In the genomic region with DNA sequence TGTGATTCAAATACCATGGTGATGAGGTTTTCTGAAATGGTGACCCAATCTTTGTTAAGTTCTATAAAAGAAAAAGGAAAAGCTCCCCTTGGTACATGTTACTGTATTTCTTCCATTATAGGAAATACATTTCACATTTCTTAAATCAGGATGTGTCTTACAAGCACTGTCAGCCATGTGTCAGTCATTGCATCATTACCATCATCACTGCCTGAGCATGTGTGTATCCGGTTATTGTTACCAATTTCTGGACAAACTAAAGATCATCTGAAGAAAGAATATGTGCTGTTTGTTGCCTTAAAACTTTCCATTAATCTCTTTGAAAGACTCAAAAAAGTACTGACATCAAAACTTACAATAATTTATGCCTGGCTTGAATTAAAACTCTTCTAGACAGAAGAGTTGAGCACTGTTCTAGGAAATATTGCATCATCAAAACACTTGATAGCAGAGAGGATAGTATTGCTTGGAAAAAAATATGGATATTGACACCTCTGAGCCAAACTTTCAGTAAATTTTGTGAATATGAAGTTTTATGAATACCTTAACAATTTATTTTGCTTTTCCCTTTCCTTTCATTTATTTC, we compare ENCODE assay signal across 9 cellular contexts. TPM values are rescaled to one million over a fixed set of nuclear protein-coding genes. Genes with fewer than 3 reads are reported as not detected.
A peak's percentile ranks its signal among the peaks of the same experiment; 100 is the strongest.
DNase-seq lines count a peak whose midpoint lies in the region; ATAC-seq and TF ChIP-seq lines count a peak whose summit lies in the region.
"Had no signal": no experiment of that assay in that cellular context is flagged by ENCODE, and none has a peak within 500 bp of the region (broad histone marks: within the 10 kb centered on the region; RNA-seq: fewer than 3 reads in every experiment).

No MANE protein-coding gene starts in this region.

- CTCF ChIA-PET in HEK293 (lab: Yijun Ruan, JAX), result interaction anchor here (0.5 to 4.3 kb wide), 66 partner anchors 7 to 590 kb away, joined by 3 to 108 read pairs (median 5); partner anchors contain the start of genes CALHM5, RFX6, RWDD1 and TSPYL1

- no peak for ATAC-seq in heart left ventricle

- DNase-seq in ELR (ENCODE audit: low read depth), result peak; percentile 4
- DNase-seq in adipocyte (ENCODE audit: low read depth), result no peak
- peak; percentile 27 for DNase-seq in fibroblast of mammary gland (ENCODE audit: low read depth)
- no peak for DNase-seq in NCI-H1930 (lab: John Stamatoyannopoulos, UW)
- no peak for DNase-seq in NCI-H774 (lab: John Stamatoyannopoulos, UW)
- DNase-seq in heart left ventricle, result no peak
- DNase-seq: DMS79 had no signal

- TF ChIP-seq POLR2A in heart left ventricle (IDR thresholded peaks at IDR 0.05), result no peak

- WGBS in heart left ventricle, 4 donors, result 67 to 86% (median 74%) methylated on average over 1 of the region's 1 CpG

- intact Hi-C loops in heart left ventricle (cut with DNase I), result loop anchor here in 8 of 10 donors (2.0 to 10.0 kb wide), 8 partner anchors 88 to 278 kb away; partner anchors contain the start of gene DSE (in 1 of the 8)

- no peaks in the 10 kb centered on the region for H3K9me3 ChIP-seq in HEK293 (ENCODE audit: control insufficient read depth, insufficient read depth, low read depth, low read length)
- no peaks in the 10 kb centered on the region for H3K9me3 ChIP-seq in adipocyte (ENCODE audit: control insufficient read depth, low read length)
- H3K9me3 ChIP-seq in heart left ventricle, result no peaks in the 10 kb centered on the region
- H3K9me3 ChIP-seq: SJSA1 had no signal

- H3K4me1 ChIP-seq in HEK293 (ENCODE audit: control insufficient read depth, insufficient read depth, low read length) (no peaks in the 10 kb centered on the region), adipocyte (ENCODE audit: control insufficient read depth, insufficient read depth, low read length) (peaks cover 16% of the 10 kb centered on the region), heart left ventricle (peaks cover 0 to 14% (median 5%) of the 10 kb centered on the region in 12 donors)
- H3K4me1 ChIP-seq: SJSA1 had no signal

- POLR2A ChIA-PET in HEK293 (lab: Yijun Ruan, JAX), result interaction anchor here (1.2 kb wide), 1 partner anchor 84 kb away, joined by 5 read pairs; the partner anchor contains the start of gene DSE

- no peaks in the 10 kb centered on the region for H3K27me3 ChIP-seq in adipocyte (replicated peaks; ENCODE audit: control insufficient read depth, insufficient read depth, low read length)
- H3K27me3 ChIP-seq in heart left ventricle, result no peaks in the 10 kb centered on the region
- H3K27me3 ChIP-seq: SJSA1 had no signal

- TF ChIP-seq CTCF in HEK293 (tag by site-specific recombination; IDR thresholded peaks at IDR 0.05) (no peak), fibroblast of mammary gland (conservative IDR thresholded peaks at IDR 0.05; ENCODE audit: control insufficient read depth, insufficient read depth, low read depth, low read length) (no peak), heart left ventricle (IDR thresholded peaks at IDR 0.05) (no peak)

- H3K27ac ChIP-seq in HEK293 (ENCODE audit: extremely low read depth, low read depth, low read length) (no peak overlapping the region), heart left ventricle (no peak overlapping the region)
- H3K27ac ChIP-seq: SJSA1 had no signal

- H3K9ac ChIP-seq in adipocyte (ENCODE audit: low read length), result peak overlapping the region; percentile 20

- H3K4me3 ChIP-seq in HEK293 (ENCODE audit: low read depth, low read length) (no peak overlapping the region), adipocyte (ENCODE audit: low read length) (no peak overlapping the region), fibroblast of mammary gland (ENCODE audit: control insufficient read depth, low read depth, low read length) (no peak overlapping the region), heart left ventricle (no peak overlapping the region)
- H3K4me3 ChIP-seq: SJSA1 had no signal

- no peaks in the 10 kb centered on the region for H3K36me3 ChIP-seq in HEK293 (ENCODE audit: control insufficient read depth in 2 of 2, insufficient read depth in 1 of 2, low read length in 2 of 2)
- H3K36me3 ChIP-seq in adipocyte (ENCODE audit: control insufficient read depth, insufficient read depth, low read length, severe bottlenecking), result no peaks in the 10 kb centered on the region
- H3K36me3 ChIP-seq in heart left ventricle, result no peaks in the 10 kb centered on the region
- H3K36me3 ChIP-seq: SJSA1 had no signal

TF ChIP-seq in HEK293, 187 proteins besides CTCF, POLR2A, EP300 and RAD21:
- no peak for TF ChIP-seq ZNF549 (tag by site-specific recombination; IDR thresholded peaks at IDR 0.05)
- TF ChIP-seq ZNF335 (tag by site-specific recombination; conservative IDR thresholded peaks at IDR 0.05), result 0 out of 2 replicates have a peak, but pooled peaks have one; percentile 17
- TF ChIP-seq, protein P1, sequence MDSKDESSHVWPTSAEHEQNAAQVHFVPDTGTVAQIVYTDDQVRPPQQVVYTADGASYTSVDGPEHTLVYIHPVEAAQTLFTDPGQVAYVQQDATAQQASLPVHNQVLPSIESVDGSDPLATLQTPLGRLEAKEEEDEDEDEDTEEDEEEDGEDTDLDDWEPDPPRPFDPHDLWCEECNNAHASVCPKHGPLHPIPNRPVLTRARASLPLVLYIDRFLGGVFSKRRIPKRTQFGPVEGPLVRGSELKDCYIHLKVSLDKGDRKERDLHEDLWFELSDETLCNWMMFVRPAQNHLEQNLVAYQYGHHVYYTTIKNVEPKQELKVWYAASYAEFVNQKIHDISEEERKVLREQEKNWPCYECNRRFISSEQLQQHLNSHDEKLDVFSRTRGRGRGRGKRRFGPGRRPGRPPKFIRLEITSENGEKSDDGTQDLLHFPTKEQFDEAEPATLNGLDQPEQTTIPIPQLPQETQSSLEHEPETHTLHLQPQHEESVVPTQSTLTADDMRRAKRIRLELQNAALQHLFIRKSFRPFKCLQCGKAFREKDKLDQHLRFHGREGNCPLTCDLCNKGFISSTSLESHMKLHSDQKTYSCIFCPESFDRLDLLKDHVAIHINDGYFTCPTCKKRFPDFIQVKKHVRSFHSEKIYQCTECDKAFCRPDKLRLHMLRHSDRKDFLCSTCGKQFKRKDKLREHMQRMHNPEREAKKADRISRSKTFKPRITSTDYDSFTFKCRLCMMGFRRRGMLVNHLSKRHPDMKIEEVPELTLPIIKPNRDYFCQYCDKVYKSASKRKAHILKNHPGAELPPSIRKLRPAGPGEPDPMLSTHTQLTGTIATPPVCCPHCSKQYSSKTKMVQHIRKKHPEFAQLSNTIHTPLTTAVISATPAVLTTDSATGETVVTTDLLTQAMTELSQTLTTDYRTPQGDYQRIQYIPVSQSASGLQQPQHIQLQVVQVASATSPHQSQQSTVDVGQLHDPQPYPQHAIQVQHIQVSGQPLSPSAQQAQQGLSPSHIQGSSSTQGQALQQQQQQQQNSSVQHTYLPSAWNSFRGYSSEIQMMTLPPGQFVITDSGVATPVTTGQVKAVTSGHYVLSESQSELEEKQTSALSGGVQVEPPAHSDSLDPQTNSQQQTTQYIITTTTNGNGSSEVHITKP (tag by site-specific recombination; IDR thresholded peaks at IDR 0.05), result no peak
- TF ChIP-seq, protein P2, sequence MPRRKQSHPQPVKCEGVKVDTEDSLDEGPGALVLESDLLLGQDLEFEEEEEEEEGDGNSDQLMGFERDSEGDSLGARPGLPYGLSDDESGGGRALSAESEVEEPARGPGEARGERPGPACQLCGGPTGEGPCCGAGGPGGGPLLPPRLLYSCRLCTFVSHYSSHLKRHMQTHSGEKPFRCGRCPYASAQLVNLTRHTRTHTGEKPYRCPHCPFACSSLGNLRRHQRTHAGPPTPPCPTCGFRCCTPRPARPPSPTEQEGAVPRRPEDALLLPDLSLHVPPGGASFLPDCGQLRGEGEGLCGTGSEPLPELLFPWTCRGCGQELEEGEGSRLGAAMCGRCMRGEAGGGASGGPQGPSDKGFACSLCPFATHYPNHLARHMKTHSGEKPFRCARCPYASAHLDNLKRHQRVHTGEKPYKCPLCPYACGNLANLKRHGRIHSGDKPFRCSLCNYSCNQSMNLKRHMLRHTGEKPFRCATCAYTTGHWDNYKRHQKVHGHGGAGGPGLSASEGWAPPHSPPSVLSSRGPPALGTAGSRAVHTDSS (tag by site-specific recombination; IDR thresholded peaks at IDR 0.05), result 0 out of 2 replicates have a peak, but pooled peaks have one; percentile 16

RNA-seq across cellular contexts. Expression of gene TSPYL1, which starts 7.1 kb away (rescaled TPM):
- 100 to 1,000 TPM in 5 of 9 donors, 10 to 100 TPM in 4; 81.5 to 150 (median 103) TPM for total RNA-seq in heart left ventricle
- polyA plus RNA-seq in heart left ventricle, result 10 to 100 TPM; 24.8 to 68.5 TPM

RNA-seq across cellular contexts. Expression of gene TSPYL4, which starts 33.0 kb away (rescaled TPM):
- total RNA-seq in heart left ventricle, result 10 to 100 TPM; 26.0 to 34.1 (median 30.5) TPM
- 10 to 100 TPM in 1 of 2 donors, 1 to 10 TPM in 1; 8.0 to 52.8 TPM for polyA plus RNA-seq in heart left ventricle

Comparison
In these comparisons a context has a peak if more than half of its experiments do, and no peak if none do; other contexts are left out.
1. DNase-seq: peak in ELR (single experiment) and fibroblast of mammary gland (single experiment); none in adipocyte (single experiment), NCI-H1930 (0 of 2), NCI-H774 (single experiment) and heart left ventricle (0 of 5).